In genomic region chr10:77350711-77351119, GRCh38 we compare ENCODE assay signal across 9 cellular contexts.
DNase-seq lines count a peak whose midpoint lies in the region; ATAC-seq and TF ChIP-seq lines count a peak whose summit lies in the region.
"Had no signal": no experiment of that assay in that cellular context is flagged by ENCODE, and none has a peak within 500 bp of the region (broad histone marks: within the 10 kb centered on the region; RNA-seq: fewer than 3 reads in every experiment).

No MANE protein-coding gene starts in this region.

- H3K36me3 ChIP-seq in gastrocnemius medialis (no peaks in the 10 kb centered on the region), testis (ENCODE audit: low read depth, missing control alignments) (no peaks in the 10 kb centered on the region)

- in situ Hi-C loops in gastrocnemius medialis (cut with MboI; ENCODE audit: low sequenced_read_pairs in 4 of 4), result no loop called here

- H3K27ac ChIP-seq in epithelial cell of prostate (peak overlapping the region; percentile 51), gastrocnemius medialis (peak overlapping the region in 1 of 4 donors; percentile 38), testis (no peak overlapping the region)
- H3K27ac ChIP-seq: VCaP had no signal

- peak; percentile 97 for DNase-seq in GM04504 (ENCODE audit: low read depth)
- DNase-seq in NCI-H460 (ENCODE audit: extremely low read depth, low read depth), result peak; percentile 88
- DNase-seq in epithelial cell of prostate (ENCODE audit: low read depth, low spot score), result peak; percentile 91
- peak; percentile 50 to 64 for DNase-seq in gastrocnemius medialis
- no peak for DNase-seq in GM10248 (ENCODE audit: extremely low spot score)
- DNase-seq in cerebellum (ENCODE audit: low spot score), result no peak
- DNase-seq in D341Med (ENCODE audit: low spot score), result no peak
- no peak for DNase-seq in testis

- CTCF ChIA-PET in GM10248 (lab: Yijun Ruan, JAX), result interaction anchor here (1.1 kb wide), 1 partner anchor 12 kb away, joined by 4 read pairs; no protein-coding TSS in a partner anchor

- no peaks in the 10 kb centered on the region for H3K27me3 ChIP-seq in gastrocnemius medialis
- H3K27me3 ChIP-seq in testis, result no peaks in the 10 kb centered on the region

- peaks cover 6 to 8% of the 10 kb centered on the region in 2 donors for H3K4me1 ChIP-seq in gastrocnemius medialis
- H3K4me1 ChIP-seq in testis, result no peaks in the 10 kb centered on the region

- no peak for TF ChIP-seq CTCF in gastrocnemius medialis (IDR thresholded peaks at IDR 0.05 in 4 of 5, conservative IDR thresholded peaks at IDR 0.05 in 1 of 5)
- no peak for TF ChIP-seq CTCF in GM10248 (IDR thresholded peaks at IDR 0.05; ENCODE audit: control extremely low read depth, extremely low read depth, low read depth, missing control alignments)
- TF ChIP-seq CTCF in testis (IDR thresholded peaks at IDR 0.05), result no peak

- POLR2A ChIA-PET in GM10248 (lab: Yijun Ruan, JAX), result no interaction called here

- 41 to 45% methylated on average over 1 of the region's 1 CpG for WGBS in testis, 2 donors

- no peaks in the 10 kb centered on the region for H3K9me3 ChIP-seq in gastrocnemius medialis
- no peaks in the 10 kb centered on the region for H3K9me3 ChIP-seq in testis

- intact Hi-C loops in gastrocnemius medialis (cut with DNase I; ENCODE audit: low total_unique reads), result no loop called here
- intact Hi-C loops in testis (cut with DNase I; ENCODE audit: low total_unique reads), result no loop called here

- ATAC-seq in gastrocnemius medialis, result peak; percentile 79 to 90

- H3K4me3 ChIP-seq in gastrocnemius medialis, result no peak overlapping the region
- H3K4me3 ChIP-seq in testis, result no peak overlapping the region

- peak in 1 of 2 donors; percentile 19 for TF ChIP-seq POLR2A in gastrocnemius medialis (IDR thresholded peaks at IDR 0.05)
- TF ChIP-seq POLR2A in testis (IDR thresholded peaks at IDR 0.05), result no peak

Comparison
In these comparisons a context has a peak if more than half of its experiments do, and no peak if none do; other contexts are left out.
1. DNase-seq: peak in GM04504 (single experiment), NCI-H460 (single experiment), epithelial cell of prostate (single experiment) and gastrocnemius medialis (2 of 2); none in GM10248 (single experiment), cerebellum (single experiment), D341Med (single experiment) and testis (single experiment).